Comparison of ENCODE assay signal across 26 cellular contexts in the genomic region with DNA sequence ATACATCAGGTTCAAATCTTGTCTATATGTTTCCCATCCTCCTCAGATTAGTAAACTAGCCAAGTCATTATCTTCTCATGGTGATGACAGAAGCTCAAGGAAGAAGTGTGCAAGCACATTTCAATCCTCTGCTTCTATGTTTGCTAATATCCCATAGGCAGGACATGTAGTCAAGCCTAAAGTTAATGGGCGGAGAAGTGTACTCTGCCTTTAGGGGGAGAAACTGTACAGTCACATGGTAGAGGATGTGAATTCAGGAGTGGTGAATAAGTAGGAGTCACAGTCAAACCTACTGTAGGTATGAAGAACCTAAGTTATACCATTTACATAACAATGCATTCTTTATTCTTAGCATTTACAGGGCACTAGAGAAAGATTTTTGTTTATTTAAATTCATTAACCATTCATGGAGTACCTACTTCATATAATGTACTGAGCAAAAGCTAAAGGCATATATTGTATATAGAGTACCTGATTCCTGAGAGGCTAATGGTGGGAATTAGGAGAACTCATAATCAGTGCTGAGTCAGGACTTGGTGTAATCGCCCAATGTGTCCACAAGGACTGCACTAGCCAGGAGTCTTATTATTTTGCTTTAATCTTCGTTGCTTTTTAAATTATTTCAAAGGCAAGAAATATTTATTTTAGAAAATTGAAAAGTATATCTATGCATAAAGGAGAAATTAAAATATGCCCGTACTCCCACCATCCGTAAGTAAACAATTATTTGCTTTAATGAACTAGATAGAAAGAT.
DNase-seq lines count a peak whose midpoint lies in the region; ATAC-seq and TF ChIP-seq lines count a peak whose summit lies in the region.
"Had no signal": no experiment of that assay in that cellular context is flagged by ENCODE, and none has a peak within 500 bp of the region (broad histone marks: within the 10 kb centered on the region; RNA-seq: fewer than 3 reads in every experiment).

No MANE protein-coding gene starts in this region.

- no peak overlapping the region for H4K8ac ChIP-seq in H9 (replicated peaks; ENCODE audit: insufficient read length, low read depth, low read length)

- no peak overlapping the region for H2BK20ac ChIP-seq in H9 (ENCODE audit: low read depth, low read length, poor library complexity, severe bottlenecking)

- peaks cover 2 to 5% of the 10 kb centered on the region in 2 experiments for H3K4me1 Mint-ChIP-seq in H9
- peaks cover 1% of the 10 kb centered on the region for H3K4me1 Mint-ChIP-seq in nephron progenitor cell
- H3K4me1 Mint-ChIP-seq: activated naive CD4-positive, alpha-beta T cell treated with anti-CD3 and anti-CD28 coated beads, Interleukin-2, amount 50 U/mL, for 24 hours; activated T-helper 17 cell treated with anti-CD3 and anti-CD28 coated beads, Interleukin-2, amount 50 U/mL, for 72 hours; central memory CD8-positive, alpha-beta T cell; memory B cell had no signal

- no peak overlapping the region for H3K56ac ChIP-seq in H9 (ENCODE audit: insufficient read length, low read depth, low read length)

- no peak overlapping the region for H3K27ac ChIP-seq in H9 (ENCODE audit: insufficient read length, low read depth, low read length)
- no peak overlapping the region for H3K27ac ChIP-seq in RWPE2 (ENCODE audit: poor library complexity, severe bottlenecking)
- H3K27ac ChIP-seq: HL-60, neutrophil, Peyer's patch, SJSA1, uterus had no signal

- TF ChIP-seq CTCF in H9 (conservative IDR thresholded peaks at IDR 0.05), result peak; percentile 56
- peak; percentile 3 for TF ChIP-seq CTCF in RWPE2 (IDR thresholded peaks at IDR 0.05; ENCODE audit: poor library complexity, severe bottlenecking)
- TF ChIP-seq CTCF in epithelial cell of esophagus (IDR thresholded peaks at IDR 0.05; ENCODE audit: insufficient read depth, low read depth, low read length, missing control alignments), result peak; percentile 44
- TF ChIP-seq CTCF in nephron progenitor cell (IDR thresholded peaks at IDR 0.05), result peak; percentile 16

- H3K4me1 ChIP-seq in H9 (ENCODE audit: insufficient read depth, low read length), result no peaks in the 10 kb centered on the region
- H3K4me1 ChIP-seq in RWPE2 (ENCODE audit: insufficient read depth, poor library complexity, severe bottlenecking), result no peaks in the 10 kb centered on the region
- H3K4me1 ChIP-seq: Peyer's patch, SJSA1, uterus had no signal

- H3T11ph ChIP-seq in H9 (ENCODE audit: low read length), result no peak overlapping the region

- H2BK5ac ChIP-seq in H9 (ENCODE audit: insufficient read length, low read length), result no peak overlapping the region

- H4K5ac ChIP-seq in H9 (ENCODE audit: insufficient read length, low read depth, low read length), result no peak overlapping the region

- H3K36me3 Mint-ChIP-seq in H9 (ENCODE audit: insufficient read depth in 1 of 3, low read depth in 3 of 3) (no peaks in the 10 kb centered on the region), nephron progenitor cell (ENCODE audit: low read depth) (no peaks in the 10 kb centered on the region)
- H3K36me3 Mint-ChIP-seq: activated naive CD4-positive, alpha-beta T cell treated with anti-CD3 and anti-CD28 coated beads, Interleukin-2, amount 50 U/mL, for 24 hours; memory B cell had no signal

- no peaks in the 10 kb centered on the region for H3K9me3 ChIP-seq in H9 (ENCODE audit: control insufficient read depth, low read depth, low read length)
- H3K9me3 ChIP-seq in RWPE2 (ENCODE audit: severe bottlenecking), result no peaks in the 10 kb centered on the region
- H3K9me3 ChIP-seq: neutrophil, Peyer's patch, SJSA1, uterus had no signal

- H2BK15ac ChIP-seq in H9 (ENCODE audit: low read depth, low read length), result no peak overlapping the region

- H3K23ac ChIP-seq in H9 (ENCODE audit: insufficient read length, low read depth, low read length), result no peak overlapping the region

- H3K27ac Mint-ChIP-seq in H9 (no peak overlapping the region), nephron progenitor cell (no peak overlapping the region)
- H3K27ac Mint-ChIP-seq: activated CD8-positive, alpha-beta T cell treated with anti-CD3 and anti-CD28 coated beads for 36 hours; activated naive CD4-positive, alpha-beta T cell treated with anti-CD3 and anti-CD28 coated beads, Interleukin-2, amount 50 U/mL, for 24 hours; activated T-helper 17 cell treated with anti-CD3 and anti-CD28 coated beads, Interleukin-2, amount 50 U/mL, for 72 hours; memory B cell had no signal

- H3K79me1 ChIP-seq in H9 (ENCODE audit: insufficient read depth, low read depth, low read length, poor library complexity, severe bottlenecking), result no peaks in the 10 kb centered on the region

- no peak for DNase-seq in H9
- no peak for DNase-seq in RWPE2 (ENCODE audit: low spot score)
- DNase-seq in epithelial cell of esophagus (ENCODE audit: low read depth), result peak; percentile 76
- DNase-seq in nephron progenitor cell, result no peak
- no peak for DNase-seq in NCI-H1694 treated with DMSO at 0.1 percent for 48 hours (lab: John Stamatoyannopoulos, UW)
- no peak for DNase-seq in NCI-H2081 (lab: John Stamatoyannopoulos, UW)
- no peak for DNase-seq in SW480 (ENCODE audit: low spot score)
- DNase-seq: activated CD4-positive, alpha-beta T cell treated with anti-CD3 and anti-CD28 coated beads for 1 hour; activated CD8-positive, alpha-beta T cell treated with anti-CD3 and anti-CD28 coated beads for 36 hours; C1 segment of cervical spinal cord; foreskin melanocyte; Karpas-422; NCI-H146; NCI-H2171 treated with DMSO at 0.1 percent for 48 hours; NCI-H524; Peyer's patch; stimulated activated naive CD4-positive, alpha-beta T cell; uterus had no signal

- no peaks in the 10 kb centered on the region for H3K23me2 ChIP-seq in H9 (ENCODE audit: insufficient read length, low read depth, low read length, poor library complexity, severe bottlenecking)

- no peak overlapping the region for H3K9ac ChIP-seq in H9 (ENCODE audit: extremely low read depth, insufficient read length, low read length)

- H3K9me3 Mint-ChIP-seq in H9, result no peaks in the 10 kb centered on the region
- no peaks in the 10 kb centered on the region for H3K9me3 Mint-ChIP-seq in nephron progenitor cell
- H3K9me3 Mint-ChIP-seq: activated CD8-positive, alpha-beta T cell treated with anti-CD3 and anti-CD28 coated beads for 36 hours; activated naive CD4-positive, alpha-beta T cell treated with anti-CD3 and anti-CD28 coated beads, Interleukin-2, amount 50 U/mL, for 24 hours had no signal

- no peaks in the 10 kb centered on the region for H3K36me3 ChIP-seq in RWPE2 (ENCODE audit: low read depth)
- H3K36me3 ChIP-seq: neutrophil, Peyer's patch, SJSA1, uterus had no signal

- no peak overlapping the region for H3K14ac ChIP-seq in H9 (ENCODE audit: insufficient read depth, low read length)

- no peak overlapping the region for H3K18ac ChIP-seq in H9 (ENCODE audit: insufficient read length, low read depth, low read length)

- H3K4me3 Mint-ChIP-seq in H9 (no peak overlapping the region), nephron progenitor cell (no peak overlapping the region)
- H3K4me3 Mint-ChIP-seq: activated CD8-positive, alpha-beta T cell treated with anti-CD3 and anti-CD28 coated beads for 36 hours; activated naive CD4-positive, alpha-beta T cell treated with anti-CD3 and anti-CD28 coated beads, Interleukin-2, amount 50 U/mL, for 24 hours; activated T-helper 17 cell treated with anti-CD3 and anti-CD28 coated beads, Interleukin-2, amount 50 U/mL, for 72 hours; central memory CD8-positive, alpha-beta T cell; memory B cell had no signal

- ATAC-seq in RWPE2 (ENCODE audit: low read depth) (no peak), HG03521 (IDR thresholded peaks at IDR 0.05; ENCODE audit: unreplicated experiment) (no peak)
- ATAC-seq: activated CD8-positive, alpha-beta T cell treated with anti-CD3 and anti-CD28 coated beads for 36 hours; activated T-helper 17 cell treated with anti-CD3 and anti-CD28 coated beads, Interleukin-2, amount 50 U/mL, for 72 hours had no signal

- H2BK120ac ChIP-seq in H9 (ENCODE audit: low read depth, low read length, poor library complexity, severe bottlenecking), result no peak overlapping the region

- no peaks in the 10 kb centered on the region for H4K20me1 ChIP-seq in H9 (ENCODE audit: control insufficient read depth, insufficient read depth, insufficient read length)

- H2AFZ ChIP-seq in H9 (ENCODE audit: low read length), result no peak overlapping the region

- H3K4me2 ChIP-seq in H9 (ENCODE audit: insufficient read depth, insufficient read length, low read length), result no peak overlapping the region

- H3K27me3 ChIP-seq in H9 (ENCODE audit: insufficient read depth, low read length), result no peaks in the 10 kb centered on the region
- no peaks in the 10 kb centered on the region for H3K27me3 ChIP-seq in RWPE2 (ENCODE audit: insufficient read depth, poor library complexity, severe bottlenecking)
- H3K27me3 ChIP-seq: neutrophil, Peyer's patch, SJSA1, uterus had no signal

- H3K4ac ChIP-seq in H9 (ENCODE audit: low read depth, low read length), result no peak overlapping the region

- H3K79me2 ChIP-seq in H9 (ENCODE audit: insufficient read depth, low read length), result no peaks in the 10 kb centered on the region

- no peak overlapping the region for H2AK5ac ChIP-seq in H9 (ENCODE audit: insufficient read length, low read length)

- no CpG with 5 or more reads among the region's 5 CpGs for WGBS in H9 (ENCODE audit: extremely low coverage, insufficient read length, low lambda C conversion rate)

- no peak overlapping the region for H2BK12ac ChIP-seq in H9 (ENCODE audit: insufficient read length, low read depth, low read length)

- no peak overlapping the region for H4K91ac ChIP-seq in H9 (ENCODE audit: insufficient read length, low read depth, low read length)

- H3K4me3 ChIP-seq in RWPE2 (ENCODE audit: severe bottlenecking) (no peak overlapping the region), epithelial cell of esophagus (ENCODE audit: low read length) (no peak overlapping the region)
- H3K4me3 ChIP-seq: Peyer's patch, SJSA1, uterus had no signal

- H3K27me3 Mint-ChIP-seq in H9 (ENCODE audit: low read depth), result no peaks in the 10 kb centered on the region
- no peaks in the 10 kb centered on the region for H3K27me3 Mint-ChIP-seq in nephron progenitor cell (ENCODE audit: low read depth, poor library complexity)
- H3K27me3 Mint-ChIP-seq: activated CD8-positive, alpha-beta T cell treated with anti-CD3 and anti-CD28 coated beads for 36 hours; activated naive CD4-positive, alpha-beta T cell treated with anti-CD3 and anti-CD28 coated beads, Interleukin-2, amount 50 U/mL, for 24 hours; activated T-helper 17 cell treated with anti-CD3 and anti-CD28 coated beads, Interleukin-2, amount 50 U/mL, for 72 hours; central memory CD8-positive, alpha-beta T cell; memory B cell had no signal

Comparison
In these comparisons a context has a peak if more than half of its experiments do, and no peak if none do; other contexts are left out.
1. CTCF ChIP-seq: peak in every context shown above with its lines; median percentile 56 in H9; 44 in epithelial cell of esophagus; 16 in nephron progenitor cell; 3 in RWPE2.